Comparison of ENCODE assay signal across 21 cellular contexts in the genomic region with DNA sequence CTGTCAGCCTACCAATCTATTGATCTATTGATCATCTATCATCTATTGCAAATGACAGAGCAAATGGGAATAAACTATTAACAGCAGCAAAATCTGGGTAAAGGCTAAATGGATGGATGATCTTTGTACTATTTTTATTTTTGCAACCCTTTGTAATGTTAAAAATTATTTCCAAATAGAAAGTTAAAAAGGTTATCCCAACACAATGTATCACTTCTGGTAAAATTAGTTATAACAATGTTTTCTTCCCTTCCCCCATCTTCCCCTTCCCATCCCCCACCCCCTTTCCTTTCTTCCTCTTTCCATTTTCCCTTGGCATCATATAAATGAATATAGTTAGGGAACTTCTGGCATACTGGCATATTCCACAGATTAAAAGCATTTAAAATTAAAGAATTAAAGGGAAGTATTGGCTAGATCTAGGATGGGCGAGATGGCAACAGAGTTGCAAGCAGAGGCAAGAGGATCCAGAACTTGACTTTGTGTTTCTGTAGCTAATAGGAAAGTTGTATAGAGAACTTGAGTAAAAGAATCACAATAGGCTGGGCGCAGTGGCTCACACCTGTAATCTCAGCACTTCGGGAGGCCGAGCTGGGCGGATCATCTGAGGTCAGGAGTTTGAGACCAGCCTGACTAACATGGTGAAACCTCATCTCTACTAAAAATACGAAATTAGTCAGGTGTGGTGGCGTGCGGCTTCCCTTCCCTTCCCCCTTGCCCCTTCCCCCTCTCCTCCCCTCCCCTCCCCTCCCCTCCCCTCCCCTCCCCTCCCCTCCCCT.
"Had no signal": no experiment of that assay in that cellular context is flagged by ENCODE, and none has a peak within 500 bp of the region (broad histone marks: within the 10 kb centered on the region; RNA-seq: fewer than 3 reads in every experiment).

No MANE protein-coding gene starts in this region.

- H3K27ac ChIP-seq: adrenal gland, SK-N-MC had no signal

- ATAC-seq: activated CD4-positive, CD25-positive, alpha-beta regulatory T cell treated with anti-CD3 and anti-CD28 coated beads, Interleukin-2, amount 50 U/mL, for 24 hours; activated CD8-positive, alpha-beta T cell treated with anti-CD3 and anti-CD28 coated beads for 36 hours; activated T-cell treated with anti-CD3 and anti-CD28 coated beads, Interleukin-2, amount 50 U/mL, for 72 hours; PC-3 had no signal

- DNase-seq: activated CD4-positive, alpha-beta T cell treated with anti-CD3 and anti-CD28 coated beads for 4 hours; activated CD8-positive, alpha-beta memory T cell treated with anti-CD3 and anti-CD28 coated beads, Interleukin-2, amount 50 U/mL, for 4 hours; activated CD8-positive, alpha-beta T cell treated with anti-CD3 and anti-CD28 coated beads for 36 hours; activated gamma-delta T cell treated with Interleukin-2 at 50 U/mL for 16 hours; activated naive CD4-positive, alpha-beta T cell treated with anti-CD3 and anti-CD28 coated beads, Interleukin-2, amount 10 ng/mL, durations not matched to agents 7 days and 5 days; activated naive CD8-positive, alpha-beta T cell treated with anti-CD3 and anti-CD28 coated beads, Interleukin-2, amount 10 ng/mL, durations not matched to agents 7 days and 5 days; activated T-cell treated with anti-CD3 and anti-CD28 coated beads, Interleukin-2, amount 50 U/mL, for 72 hours; adrenal gland; anterior cingulate cortex; caudate nucleus; Kasumi-1; KBM-7; NCI-H1048; NCI-H2029 treated with DMSO at 0.1 percent for 48 hours; NCI-H446; NCI-H524; PC-3; T-helper 1 cell had no signal

- H3K36me3 ChIP-seq: adrenal gland had no signal

- H3K9me3 ChIP-seq: adrenal gland had no signal

- H3K4me3 ChIP-seq: adrenal gland, SK-N-MC had no signal

- FAIRE-seq: RCC 7860 had no signal

- H3K27me3 ChIP-seq: adrenal gland had no signal

- H3K4me1 ChIP-seq: adrenal gland had no signal
